10 cellular contexts compared by ENCODE assay signal in genomic region chr18:12121175-12122095, GRCh38. TPM values are rescaled to one million over a fixed set of nuclear protein-coding genes. Genes with fewer than 3 reads are reported as not detected.
DNase-seq lines count a peak whose midpoint lies in the region; ATAC-seq and TF ChIP-seq lines count a peak whose summit lies in the region.
"Had no signal": no experiment of that assay in that cellular context is flagged by ENCODE, and none has a peak within 500 bp of the region (broad histone marks: within the 10 kb centered on the region; RNA-seq: fewer than 3 reads in every experiment).

No MANE protein-coding gene starts in this region.

- H3K27me3 ChIP-seq in foreskin keratinocyte: peaks cover 3% of the 10 kb centered on the region

- intact Hi-C loops in mucosa of descending colon (cut with DNase I, micrococcal nuclease): no loop called here

- no peak overlapping the region for H3K27ac ChIP-seq in 22Rv1
- no peak overlapping the region for H3K27ac ChIP-seq in foreskin keratinocyte

- in situ Hi-C loops in SK-MEL-5 (cut with HindIII; ENCODE audit: low pct_unique_long_range_greater_than_20kb, low sequenced_read_pairs): no loop called here

- H3K4me1 ChIP-seq in foreskin keratinocyte (no peaks in the 10 kb centered on the region), mucosa of descending colon (ENCODE audit: low read depth) (no peaks in the 10 kb centered on the region)

- TF ChIP-seq CTCF in 22Rv1 (IDR thresholded peaks at IDR 0.05) (peak; percentile 26; the same call in 1 of the 2 replicates), GM12875 (IDR thresholded peaks at IDR 0.05; ENCODE audit: borderline replicate concordance, insufficient read depth, low read depth, low read length) (peak; percentile 32; the same call in 1 of the 2 replicates), foreskin keratinocyte (conservative IDR thresholded peaks at IDR 0.05) (peak; percentile 29), mucosa of descending colon (IDR thresholded peaks at IDR 0.05) (no peak)

- peak; percentile 55 for DNase-seq in SK-MEL-5 (ENCODE audit: low read depth, low spot score)
- no peak for DNase-seq in foreskin keratinocyte
- DNase-seq in mucosa of descending colon: no peak
- DNase-seq in activated CD4-positive, alpha-beta T cell treated with anti-CD3 and anti-CD28 coated beads for 48 hours: no peak
- DNase-seq: CD4-positive, alpha-beta T cell had no signal

- H3K4me3 ChIP-seq in GM12875 (ENCODE audit: low read depth, low read length) (no peak overlapping the region), mucosa of descending colon (no peak overlapping the region)

- ATAC-seq in foreskin keratinocyte (no peak), mucosa of descending colon (no peak), HG02798 (IDR thresholded peaks at IDR 0.05; ENCODE audit: poor library complexity, unreplicated experiment) (no peak), GM21423 (IDR thresholded peaks at IDR 0.05; ENCODE audit: unreplicated experiment) (no peak)

- H3K36me3 ChIP-seq in mucosa of descending colon (ENCODE audit: low read depth): no peaks in the 10 kb centered on the region

- no peaks in the 10 kb centered on the region for H3K9me3 ChIP-seq in mucosa of descending colon

RNA-seq across cellular contexts. Expression of gene ANKRD62, which starts 27.8 kb away (rescaled TPM):
- 0.29 and 0.37 TPM in 2 replicates for total RNA-seq in SK-MEL-5 (2014; rRNA removed; shearing (Covaris generic))
- 0.02 and 0.15 TPM in 2 replicates for polyA plus RNA-seq in SK-MEL-5 (2015; cell fraction: cytosol; rRNA removed)
- polyA plus RNA-seq in SK-MEL-5 (2015; cell fraction: nucleus; rRNA removed): 0.27 and 1.5 TPM in 2 replicates
- total RNA-seq in foreskin keratinocyte (not detected in 2 replicates), mucosa of descending colon (1 to 10 TPM in 1 of 3 donors, under 1 TPM in 1, not detected in 1; 0.17 to 1.8 TPM)
- polyA plus RNA-seq in foreskin keratinocyte: not detected in 2 replicates
- total RNA-seq: CD4-positive, alpha-beta T cell had no signal
- polyA plus RNA-seq: neural cell had no signal
